Comparison of ENCODE assay signal across 13 cellular contexts in the genomic region with DNA sequence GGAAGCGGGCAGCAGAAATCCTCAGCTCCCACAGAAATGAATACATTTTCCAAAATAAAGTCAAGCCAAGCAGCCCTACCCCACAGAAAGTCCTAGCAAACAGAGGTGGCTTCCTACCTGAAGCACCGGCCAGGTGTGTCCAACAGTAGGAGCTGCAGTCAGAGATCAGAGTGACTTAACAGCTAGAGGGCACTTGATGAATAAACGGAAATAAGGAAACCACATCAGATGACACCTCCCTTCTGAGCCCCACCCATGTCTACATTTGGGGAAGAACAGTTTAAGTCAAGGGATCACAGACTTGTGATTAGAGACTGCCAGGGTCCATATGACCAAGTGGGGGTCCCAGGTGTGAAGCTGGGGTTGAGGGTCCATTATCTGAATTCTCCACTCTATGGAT. TPM values are rescaled to one million over a fixed set of nuclear protein-coding genes. Genes with fewer than 3 reads are reported as not detected.
DNase-seq lines count a peak whose midpoint lies in the region; ATAC-seq and TF ChIP-seq lines count a peak whose summit lies in the region.
"Had no signal": no experiment of that assay in that cellular context is flagged by ENCODE, and none has a peak within 500 bp of the region (broad histone marks: within the 10 kb centered on the region; RNA-seq: fewer than 3 reads in every experiment).

CXCR1 (minus strand) TSS at position 172 of the 400 bp plus-strand sequence. CDS start 1,751 bp downstream, outside the sequence.

- H2BK12ac ChIP-seq in mesenchymal stem cell (ENCODE audit: low read length in 2 of 2), result no peak within 1 kb of the TSS

- no peak within 1 kb of the TSS for H3K14ac ChIP-seq in mesenchymal stem cell (ENCODE audit: low read length in 2 of 2)

- peaks cover 2 to 8% of the 10 kb centered on the region in 2 donors for H3K27me3 Mint-ChIP-seq in CD4-positive, alpha-beta memory T cell
- H3K27me3 Mint-ChIP-seq in activated T-cell treated with anti-CD3 and anti-CD28 coated beads, Interleukin-2, amount 50 U/mL, for 24 hours, result no peaks in the 10 kb centered on the region

- intact Hi-C loops in CD4-positive, alpha-beta memory T cell (cut with micrococcal nuclease), result loop anchor here (5.0 kb wide), 1 partner anchor 681 kb away; no protein-coding TSS in a partner anchor
- intact Hi-C loops in posterior vena cava (cut with DNase I), result no loop called here

- no peak for ATAC-seq in GM21515 (IDR thresholded peaks at IDR 0.05; ENCODE audit: unreplicated experiment)

- no peak within 1 kb of the TSS for H2BK15ac ChIP-seq in mesenchymal stem cell (ENCODE audit: low read depth, poor library complexity, severe bottlenecking)

- H3K36me3 Mint-ChIP-seq in CD4-positive, alpha-beta memory T cell, result peaks cover 0 to 5% of the 10 kb centered on the region in 2 donors
- no peaks in the 10 kb centered on the region for H3K36me3 Mint-ChIP-seq in activated T-cell treated with anti-CD3 and anti-CD28 coated beads, Interleukin-2, amount 50 U/mL, for 24 hours (ENCODE audit: low read depth)

- no peak for TF ChIP-seq CTCF in BE2C (IDR thresholded peaks at IDR 0.05; ENCODE audit: low read depth, low read length)

- H4K8ac ChIP-seq in mesenchymal stem cell (ENCODE audit: low read length), result no peak within 1 kb of the TSS

- no peak within 1 kb of the TSS for H2AK5ac ChIP-seq in mesenchymal stem cell (ENCODE audit: low read length, severe bottlenecking)

- no peaks in the 10 kb centered on the region for H3K79me1 ChIP-seq in mesenchymal stem cell (replicated peaks; ENCODE audit: low read length, poor library complexity, severe bottlenecking)

- no peaks in the 10 kb centered on the region for H3K27me3 ChIP-seq in CD4-positive, alpha-beta memory T cell (ENCODE audit: insufficient read depth, low read length)
- H3K27me3 ChIP-seq in mononuclear cell (ENCODE audit: insufficient read depth, low read length) (no peaks in the 10 kb centered on the region), BE2C (peaks cover 3% of the 10 kb centered on the region; the same call in 1 of the 2 replicates), mesenchymal stem cell (ENCODE audit: control insufficient read depth in 1 of 2, insufficient read depth in 1 of 2, low read length in 2 of 2) (peaks cover 43 to 67% of the 10 kb centered on the region in 2 experiments)

- no peaks in the 10 kb centered on the region for H3K9me3 ChIP-seq in CD4-positive, alpha-beta memory T cell (ENCODE audit: control insufficient read depth in 1 of 2, low read length in 2 of 2)
- H3K9me3 ChIP-seq in mononuclear cell (ENCODE audit: low read depth, low read length) (no peaks in the 10 kb centered on the region), BE2C (no peaks in the 10 kb centered on the region), mesenchymal stem cell (ENCODE audit: control insufficient read depth, low read length) (peaks cover 5% of the 10 kb centered on the region)
- H3K9me3 ChIP-seq: thoracic aorta had no signal

- H3K4me1 ChIP-seq in CD4-positive, alpha-beta memory T cell (ENCODE audit: insufficient read depth, low read length), result peaks cover 30% of the 10 kb centered on the region
- H3K4me1 ChIP-seq in mononuclear cell (ENCODE audit: insufficient read depth, low read length), result peaks cover 46% of the 10 kb centered on the region
- H3K4me1 ChIP-seq in BE2C, result no peaks in the 10 kb centered on the region
- H3K4me1 ChIP-seq in mesenchymal stem cell (ENCODE audit: control insufficient read depth, insufficient read depth, low read depth, low read length), result no peaks in the 10 kb centered on the region

- H3K9me3 Mint-ChIP-seq in CD4-positive, alpha-beta memory T cell, result peaks cover 0 to 2% (median 0%) of the 10 kb centered on the region in 8 donors
- H3K9me3 Mint-ChIP-seq in activated T-cell treated with anti-CD3 and anti-CD28 coated beads, Interleukin-2, amount 50 U/mL, for 24 hours, result no peaks in the 10 kb centered on the region

- H3K9ac ChIP-seq in mesenchymal stem cell (ENCODE audit: low read length), result no peak within 1 kb of the TSS

- no peak within 1 kb of the TSS for H3K18ac ChIP-seq in mesenchymal stem cell (ENCODE audit: low read depth in 1 of 2, low read length in 2 of 2)

- no peak within 1 kb of the TSS for H2AFZ ChIP-seq in mesenchymal stem cell (ENCODE audit: low read depth, low read length)

- peaks cover 19 to 41% (median 30%) of the 10 kb centered on the region in 4 donors for H3K4me1 Mint-ChIP-seq in CD4-positive, alpha-beta memory T cell
- peaks cover 28% of the 10 kb centered on the region for H3K4me1 Mint-ChIP-seq in activated T-cell treated with anti-CD3 and anti-CD28 coated beads, Interleukin-2, amount 50 U/mL, for 24 hours (ENCODE audit: low read depth)

- peak within 1 kb of the TSS in 6 of 7 donors; percentile 25 to 89 (median 54) for H3K27ac Mint-ChIP-seq in CD4-positive, alpha-beta memory T cell
- peak within 1 kb of the TSS; percentile 37 for H3K27ac Mint-ChIP-seq in activated T-cell treated with anti-CD3 and anti-CD28 coated beads, Interleukin-2, amount 50 U/mL, for 24 hours

- no peak within 1 kb of the TSS for H3K4me2 ChIP-seq in mesenchymal stem cell (ENCODE audit: low read length, poor library complexity, severe bottlenecking)

- no peak within 1 kb of the TSS for H3K4ac ChIP-seq in mesenchymal stem cell (ENCODE audit: low read depth in 1 of 2, low read length in 2 of 2)

- no peak within 1 kb of the TSS for H3K23ac ChIP-seq in mesenchymal stem cell (ENCODE audit: low read length in 2 of 2)

- DNase-seq in CD4-positive, alpha-beta memory T cell, result peak; percentile 56 to 67 (median 64)
- DNase-seq in RPMI8226 (peak; percentile 38), BE2C (no peak), posterior vena cava (ENCODE audit: low spot score) (no peak), mesenchymal stem cell (no peak)
- DNase-seq in activated T-cell treated with anti-CD3 and anti-CD28 coated beads, Interleukin-2, amount 50 U/mL, for 24 hours, result peak; percentile 35
- DNase-seq: COR-L47, NCI-H2081 had no signal

- H3K27ac ChIP-seq in CD4-positive, alpha-beta memory T cell (ENCODE audit: low read depth, low read length), result no peak within 1 kb of the TSS
- H3K27ac ChIP-seq in mesenchymal stem cell (ENCODE audit: low read length, poor library complexity, severe bottlenecking), result no peak within 1 kb of the TSS
- H3K27ac ChIP-seq: thoracic aorta had no signal

- no peak within 1 kb of the TSS for H4K91ac ChIP-seq in mesenchymal stem cell (ENCODE audit: low read length)

- no peak within 1 kb of the TSS for H2BK5ac ChIP-seq in mesenchymal stem cell (ENCODE audit: low read depth, low read length, poor library complexity, severe bottlenecking)

- CTCF ChIA-PET in CD4-positive, alpha-beta memory T cell (lab: Charles Lee; ENCODE audit: partially characterized antibody), result interaction anchor here (1.0 to 2.0 kb wide), 8 partner anchors 9 to 91 kb away, joined by 3 to 6 read pairs (median 4); no protein-coding TSS in a partner anchor

- H3K4me3 ChIP-seq in CD4-positive, alpha-beta memory T cell (ENCODE audit: low read length in 2 of 2), result no peak within 1 kb of the TSS
- H3K4me3 ChIP-seq in mononuclear cell (ENCODE audit: low read length) (peak within 1 kb of the TSS; percentile 50), BE2C (ENCODE audit: low read depth, low read length) (no peak within 1 kb of the TSS), mesenchymal stem cell (ENCODE audit: insufficient read depth in 1 of 2, low read depth in 1 of 2, low read length in 2 of 2) (no peak within 1 kb of the TSS)
- H3K4me3 ChIP-seq: thoracic aorta had no signal

- WGBS in mesenchymal stem cell, result 91% methylated on average over 2 of the region's 3 CpGs

- POLR2A ChIA-PET in CD4-positive, alpha-beta memory T cell (lab: Charles Lee; ENCODE audit: partially characterized antibody), result interaction anchor here (1.3 to 1.7 kb wide), 2 partner anchors 27 to 103 kb away, joined by 4 to 6 read pairs; partner anchors contain the start of genes AAMP and PNKD

- H2BK120ac ChIP-seq in mesenchymal stem cell (ENCODE audit: low read depth, low read length), result no peak within 1 kb of the TSS

- H3K4me3 Mint-ChIP-seq in CD4-positive, alpha-beta memory T cell, result peak within 1 kb of the TSS in 7 of 8 donors; percentile 55 to 86 (median 66)
- H3K4me3 Mint-ChIP-seq in activated T-cell treated with anti-CD3 and anti-CD28 coated beads, Interleukin-2, amount 50 U/mL, for 24 hours, result no peak within 1 kb of the TSS

- H3K36me3 ChIP-seq in CD4-positive, alpha-beta memory T cell (ENCODE audit: insufficient read depth, low read length), result no peaks in the 10 kb centered on the region
- H3K36me3 ChIP-seq in BE2C (no peaks in the 10 kb centered on the region), mesenchymal stem cell (ENCODE audit: control insufficient read depth in 1 of 2, insufficient read depth in 2 of 2, low read depth in 1 of 2, low read length in 2 of 2) (no peaks in the 10 kb centered on the region)
- H3K36me3 ChIP-seq: thoracic aorta had no signal

RNA-seq across cellular contexts. Expression of gene CXCR1, which starts in this region (rescaled TPM):
- total RNA-seq in CD4-positive, alpha-beta memory T cell, result not detected
- not detected for polyA plus RNA-seq in CD4-positive, alpha-beta memory T cell
- total RNA-seq in mononuclear cell (0.10 TPM), posterior vena cava (1 to 10 TPM; 1.1 to 2.5 TPM)
- not detected for polyA plus RNA-seq in BE2C (2012; ENCODE audit: insufficient read depth, insufficient read length, low read depth)
- not detected for polyA plus RNA-seq in mesenchymal stem cell (2013, experiment 1 of 2)
- polyA plus RNA-seq in mesenchymal stem cell (2013, experiment 2 of 2), result not detected
- total RNA-seq: dermis microvascular lymphatic vessel endothelial cell, renal cortical epithelial cell had no signal

Comparison
In these comparisons a context has a peak if more than half of its experiments do, and no peak if none do; other contexts are left out.
1. Peak in DNase-seq in CD4-positive, alpha-beta memory T cell; RNA of the gene not detected or under 1 TPM.
2. DNase-seq: peak in RPMI8226 (single experiment) and activated T-cell treated with anti-CD3 and anti-CD28 coated beads, Interleukin-2, amount 50 U/mL, for 24 hours (single experiment); none in BE2C (single experiment), posterior vena cava (single experiment) and mesenchymal stem cell (single experiment).